8 cellular contexts compared by ENCODE assay signal in the genomic region with DNA sequence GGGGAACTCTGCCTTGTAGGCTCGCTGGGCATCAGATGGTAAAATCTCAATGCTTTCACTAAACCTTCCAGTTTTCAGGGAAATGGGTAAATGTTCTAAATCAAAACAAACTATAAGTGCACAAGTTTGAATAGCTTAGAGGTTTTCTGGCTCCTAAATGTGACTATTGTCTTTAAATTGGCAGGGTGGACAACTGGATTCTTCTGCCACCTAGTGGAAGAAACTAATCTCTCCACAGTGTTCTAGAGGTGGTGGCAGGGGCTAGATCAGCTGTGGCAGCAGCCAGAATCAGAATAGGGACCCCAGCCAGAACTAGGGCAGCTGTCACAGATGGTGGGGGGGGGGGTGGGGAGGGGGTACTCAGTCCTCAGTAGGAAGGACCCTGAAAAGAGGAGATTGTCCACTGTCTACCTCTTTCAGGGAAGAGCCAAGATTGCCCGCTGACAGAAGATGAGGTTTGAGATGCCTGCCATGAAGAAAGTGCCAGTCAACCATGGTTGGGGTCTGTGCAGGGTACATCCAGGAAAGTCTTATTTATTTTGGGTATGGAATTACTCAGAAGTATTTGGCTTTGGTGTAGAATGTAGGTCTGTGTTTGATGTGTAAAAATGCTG.
DNase-seq lines count a peak whose midpoint lies in the region; ATAC-seq and TF ChIP-seq lines count a peak whose summit lies in the region.

No MANE protein-coding gene starts in this region.

- H3K27me3 Mint-ChIP-seq in activated CD8-positive, alpha-beta T cell treated with anti-CD3 and anti-CD28 coated beads, Interleukin-2, amount 10 ng/mL, durations not matched to agents 7 days and 5 days (ENCODE audit: low read depth) = peaks cover 5% of the 10 kb centered on the region
- H3K27me3 Mint-ChIP-seq in stimulated activated naive B cell treated with anti-CD40 and anti-IgM and Interleukin-4, amounts not matched to agents 10 μg/mL and 1 μg/mL and 100 μg/mL, for 72 hours = no peaks in the 10 kb centered on the region

- CTCF ChIA-PET in activated CD8-positive, alpha-beta T cell treated with anti-CD3 and anti-CD28 coated beads, Interleukin-2, amount 10 ng/mL, durations not matched to agents 7 days and 5 days (lab: Charles Lee) = interaction anchor here (0.6 to 3.7 kb wide), 25 partner anchors 9 to 315 kb away, joined by 3 to 32 read pairs (median 4); no protein-coding TSS in a partner anchor

- no peaks in the 10 kb centered on the region for H3K9me3 ChIP-seq in right atrium auricular region

- no peaks in the 10 kb centered on the region for H3K9me3 Mint-ChIP-seq in activated CD8-positive, alpha-beta T cell treated with anti-CD3 and anti-CD28 coated beads, Interleukin-2, amount 10 ng/mL, durations not matched to agents 7 days and 5 days (ENCODE audit: insufficient read depth)
- no peaks in the 10 kb centered on the region for H3K9me3 Mint-ChIP-seq in stimulated activated naive B cell treated with anti-CD40 and anti-IgM and Interleukin-4, amounts not matched to agents 10 μg/mL and 1 μg/mL and 100 μg/mL, for 72 hours

- H3K27me3 ChIP-seq in right atrium auricular region = no peaks in the 10 kb centered on the region

- H3K4me3 ChIP-seq in AG10803 (ENCODE audit: low read length) = no peak overlapping the region
- no peak overlapping the region for H3K4me3 ChIP-seq in right atrium auricular region

- no peak overlapping the region for H3K27ac ChIP-seq in right atrium auricular region

- H3K27ac Mint-ChIP-seq in activated CD8-positive, alpha-beta T cell treated with anti-CD3 and anti-CD28 coated beads, Interleukin-2, amount 10 ng/mL, durations not matched to agents 7 days and 5 days = no peak overlapping the region
- no peak overlapping the region for H3K27ac Mint-ChIP-seq in stimulated activated naive B cell treated with anti-CD40 and anti-IgM and Interleukin-4, amounts not matched to agents 10 μg/mL and 1 μg/mL and 100 μg/mL, for 72 hours

- H3K36me3 ChIP-seq in right atrium auricular region = no peaks in the 10 kb centered on the region

- no peaks in the 10 kb centered on the region for H3K4me1 Mint-ChIP-seq in activated CD8-positive, alpha-beta T cell treated with anti-CD3 and anti-CD28 coated beads, Interleukin-2, amount 10 ng/mL, durations not matched to agents 7 days and 5 days (ENCODE audit: low read depth)
- H3K4me1 Mint-ChIP-seq in stimulated activated naive B cell treated with anti-CD40 and anti-IgM and Interleukin-4, amounts not matched to agents 10 μg/mL and 1 μg/mL and 100 μg/mL, for 72 hours = peaks cover 4 to 8% of the 10 kb centered on the region in 2 donors

- no peak for ATAC-seq in activated CD8-positive, alpha-beta T cell treated with anti-CD3 and anti-CD28 coated beads, Interleukin-2, amount 10 ng/mL, durations not matched to agents 7 days and 5 days
- peak; percentile 67 to 77 for ATAC-seq in stimulated activated naive B cell treated with anti-CD40 and anti-IgM and Interleukin-4, amounts not matched to agents 10 μg/mL and 1 μg/mL and 100 μg/mL, for 72 hours (replicated peaks)
- ATAC-seq in GM18873 (IDR thresholded peaks at IDR 0.05; ENCODE audit: low FRiP score, unreplicated experiment) = no peak

- H3K4me3 Mint-ChIP-seq in activated CD8-positive, alpha-beta T cell treated with anti-CD3 and anti-CD28 coated beads, Interleukin-2, amount 10 ng/mL, durations not matched to agents 7 days and 5 days = no peak overlapping the region
- H3K4me3 Mint-ChIP-seq in stimulated activated naive B cell treated with anti-CD40 and anti-IgM and Interleukin-4, amounts not matched to agents 10 μg/mL and 1 μg/mL and 100 μg/mL, for 72 hours = no peak overlapping the region

- DNase-seq in AG10803 (ENCODE audit: low read depth) = peak; percentile 50
- peak; percentile 23 for DNase-seq in activated CD8-positive, alpha-beta T cell treated with anti-CD3 and anti-CD28 coated beads, Interleukin-2, amount 10 ng/mL, durations not matched to agents 7 days and 5 days
- no peak for DNase-seq in right atrium auricular region (ENCODE audit: low spot score)
- DNase-seq in stimulated activated naive B cell treated with anti-CD40 and anti-IgM and Interleukin-4, amounts not matched to agents 10 μg/mL and 1 μg/mL and 100 μg/mL, for 72 hours = no peak
- DNase-seq in GF-D8 (lab: John Stamatoyannopoulos, UW) = no peak

- POLR2A ChIA-PET in activated CD8-positive, alpha-beta T cell treated with anti-CD3 and anti-CD28 coated beads, Interleukin-2, amount 10 ng/mL, durations not matched to agents 7 days and 5 days (lab: Charles Lee) = no interaction called here

- H3K4me1 ChIP-seq in right atrium auricular region = no peaks in the 10 kb centered on the region

- peak; percentile 79 for TF ChIP-seq CTCF in AG10803 (conservative IDR thresholded peaks at IDR 0.05; ENCODE audit: low read length)
- peak; percentile 71 for TF ChIP-seq CTCF in GM12873 (IDR thresholded peaks at IDR 0.05; ENCODE audit: insufficient read depth, low read depth, low read length, missing control alignments)
- peak; percentile 70 for TF ChIP-seq CTCF in LNCAP (IDR thresholded peaks at IDR 0.05)
- TF ChIP-seq CTCF in right atrium auricular region (IDR thresholded peaks at IDR 0.05) = peak; percentile 28 to 63

- no peaks in the 10 kb centered on the region for H3K36me3 Mint-ChIP-seq in activated CD8-positive, alpha-beta T cell treated with anti-CD3 and anti-CD28 coated beads, Interleukin-2, amount 10 ng/mL, durations not matched to agents 7 days and 5 days (ENCODE audit: low read depth)
- H3K36me3 Mint-ChIP-seq in stimulated activated naive B cell treated with anti-CD40 and anti-IgM and Interleukin-4, amounts not matched to agents 10 μg/mL and 1 μg/mL and 100 μg/mL, for 72 hours = no peaks in the 10 kb centered on the region

Comparison
In these comparisons a context has a peak if more than half of its experiments do, and no peak if none do; other contexts are left out.
1. DNase-seq: peak in AG10803 (single experiment) and activated CD8-positive, alpha-beta T cell treated with anti-CD3 and anti-CD28 coated beads, Interleukin-2, amount 10 ng/mL, durations not matched to agents 7 days and 5 days (single experiment); none in right atrium auricular region (single experiment), stimulated activated naive B cell treated with anti-CD40 and anti-IgM and Interleukin-4, amounts not matched to agents 10 μg/mL and 1 μg/mL and 100 μg/mL, for 72 hours (single experiment) and GF-D8 (single experiment).
2. ATAC-seq: peak in stimulated activated naive B cell treated with anti-CD40 and anti-IgM and Interleukin-4, amounts not matched to agents 10 μg/mL and 1 μg/mL and 100 μg/mL, for 72 hours (2 of 2); none in activated CD8-positive, alpha-beta T cell treated with anti-CD3 and anti-CD28 coated beads, Interleukin-2, amount 10 ng/mL, durations not matched to agents 7 days and 5 days (single experiment) and GM18873 (single experiment).
3. Peak in every context shown above with its lines, with median percentiles within 50 percentile points of each other: CTCF ChIP-seq.